ENCODE assay signal across 12 cellular contexts in the genomic region with DNA sequence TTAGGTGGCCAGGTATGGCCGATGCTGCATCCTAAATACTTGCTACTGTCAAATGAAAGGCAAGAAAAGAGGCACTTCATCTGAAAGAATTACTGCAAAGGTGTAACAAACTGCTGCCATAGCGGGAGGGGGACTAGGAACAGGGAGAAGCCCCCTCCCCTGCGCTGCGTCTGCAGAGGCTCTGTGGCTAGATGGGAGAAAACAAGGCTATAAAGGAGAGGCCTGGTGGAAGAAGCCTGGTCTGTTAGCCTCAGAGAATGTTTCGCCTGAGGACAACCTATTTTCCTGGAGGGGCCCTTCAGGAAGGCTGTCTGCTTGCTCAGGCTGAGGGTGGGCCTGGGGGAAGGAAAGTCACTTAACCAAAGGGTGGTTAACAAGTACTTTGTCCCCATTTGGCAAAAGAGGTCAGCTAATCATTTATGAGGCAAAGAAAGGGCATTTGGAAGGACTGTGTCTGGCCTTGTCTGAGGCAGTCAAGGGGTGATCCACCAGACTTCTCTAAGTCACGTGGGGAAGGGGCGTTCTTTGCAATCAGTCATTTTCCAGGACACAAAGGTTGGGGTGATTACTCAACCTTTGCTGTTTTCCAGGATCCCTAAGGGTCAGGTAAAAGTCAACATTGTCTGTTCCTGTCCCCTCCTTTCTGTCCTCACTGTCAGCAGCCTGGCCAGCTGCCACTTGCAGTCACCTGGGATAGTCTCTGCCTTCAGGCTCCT.
DNase-seq lines count a peak whose midpoint lies in the region; ATAC-seq, FAIRE-seq and TF ChIP-seq lines count a peak whose summit lies in the region.
"Had no signal": no experiment of that assay in that cellular context is flagged by ENCODE, and none has a peak within 500 bp of the region (broad histone marks: within the 10 kb centered on the region; RNA-seq: fewer than 3 reads in every experiment).

No MANE protein-coding gene starts in this region.

- no peak for TF ChIP-seq CTCF in HepG2 (CRISPR knock-in tag; IDR thresholded peaks at IDR 0.05)

- peak; percentile 92 for FAIRE-seq in HepG2 (lab: Jason Lieb, UNC)

- DNase-seq in HepG2 (ENCODE audit: low spot score) = peak; percentile 88
- no peak for DNase-seq in NK-92 treated with Interleukin-12 subunit alpha and Interleukin-12 subunit beta, amount 100 ng/mL, for 24 hours (lab: John Stamatoyannopoulos, UW)
- DNase-seq in stimulated activated naive CD4-positive, alpha-beta T cell treated with Interleukin-2 at 50 U/mL for 16 hours (lab: John Stamatoyannopoulos, UW) = no peak
- no peak for DNase-seq in activated gamma-delta T cell (lab: John Stamatoyannopoulos, UW)
- no peak for DNase-seq in activated CD8-positive, alpha-beta memory T cell treated with anti-CD3 and anti-CD28 coated beads, Interleukin-2, amount 50 U/mL, for 4 hours
- DNase-seq: aorta, gastrocnemius medialis, NCI-H510A treated with DMSO at 0.1 percent for 48 hours, SHP77 treated with DMSO at 0.1 percent for 48 hours had no signal

- H3K27ac ChIP-seq in HepG2 (ENCODE audit: extremely low read length, insufficient read depth, low read length) = peak overlapping the region; percentile 67
- H3K27ac ChIP-seq: gastrocnemius medialis had no signal

- intact Hi-C loops in HepG2 (cut with micrococcal nuclease; ENCODE audit: unreplicated experiment) = no loop called here

- H3K4me3 ChIP-seq in HepG2 (replicated peaks in 1 of 3; ENCODE audit: insufficient read depth in 1 of 3, low read depth in 2 of 3, low read length in 3 of 3) = no peak overlapping the region
- H3K4me3 ChIP-seq: gastrocnemius medialis had no signal

- no peaks in the 10 kb centered on the region for H3K27me3 ChIP-seq in HepG2 (ENCODE audit: control insufficient read depth in 1 of 2, insufficient read depth in 2 of 2, low read length in 2 of 2)
- H3K27me3 ChIP-seq: gastrocnemius medialis had no signal

- no peaks in the 10 kb centered on the region for H4K20me1 ChIP-seq in HepG2 (ENCODE audit: insufficient read depth, low read length)

- H3K4me2 ChIP-seq in HepG2 (ENCODE audit: low read depth, low read length) = peak overlapping the region; percentile 34

- H3K4me1 ChIP-seq in HepG2 (ENCODE audit: insufficient read depth, low read length) = peaks cover 29% of the 10 kb centered on the region
- H3K4me1 ChIP-seq: gastrocnemius medialis had no signal

- H3K36me3 ChIP-seq in HepG2 (replicated peaks in 1 of 2; ENCODE audit: control insufficient read depth in 1 of 2, insufficient read depth in 2 of 2, low read length in 2 of 2) = no peaks in the 10 kb centered on the region; a peak in 1 of 5 replicates
- H3K36me3 ChIP-seq: gastrocnemius medialis had no signal

- H3K79me2 ChIP-seq in HepG2 (ENCODE audit: insufficient read depth, low read length) = no peaks in the 10 kb centered on the region

- in situ Hi-C loops in HepG2 (cut with HindIII; ENCODE audit: extremely low pct_ligation_motif_present, low pct_unique_long_range_greater_than_20kb) = no loop called here

- H3K9me3 ChIP-seq in HepG2 (ENCODE audit: low read length) = 0 out of 2 replicates have a peak, but pooled peaks cover 8% of the 10 kb centered on the region
- H3K9me3 ChIP-seq: gastrocnemius medialis had no signal

- peak; percentile 14 for ATAC-seq in GM18873 (IDR thresholded peaks at IDR 0.05; ENCODE audit: low FRiP score, unreplicated experiment)
- ATAC-seq in GM21737 (IDR thresholded peaks at IDR 0.05; ENCODE audit: unreplicated experiment) = peak; percentile 23
- peak; percentile 32 for ATAC-seq in HG03135 (IDR thresholded peaks at IDR 0.05; ENCODE audit: unreplicated experiment)
- ATAC-seq in HepG2 = peak; percentile 95
- ATAC-seq: gastrocnemius medialis had no signal

- no peak for TF ChIP-seq POLR2A in HepG2 (IDR thresholded peaks at IDR 0.05; ENCODE audit: insufficient read depth in 1 of 2, low read depth in 2 of 2, low read length in 2 of 2)

- no TSS peak for BruUV-seq in HepG2 (replicated peaks; lab: Mats Ljungman, UMichigan)

- no peak for TF ChIP-seq RAD21 in HepG2 (CRISPR knock-in tag; IDR thresholded peaks at IDR 0.05)

- CTCF ChIA-PET in HepG2 (lab: Yijun Ruan, JAX; ENCODE audit: low intra/inter-chr PET ratio, low total read pairs) = no interaction called here

- POLR2A ChIA-PET in HepG2 (lab: Yijun Ruan, JAX) = no interaction called here

- H3K9ac ChIP-seq in HepG2 (ENCODE audit: insufficient read depth, low read depth, low read length) = no peak overlapping the region

- peak in 1 of 2 experiments; percentile 75; a peak in 1 of 4 replicates for TF ChIP-seq EP300 in HepG2 (IDR thresholded peaks at IDR 0.05; ENCODE audit: low read depth in 2 of 2, low read length in 2 of 2)
- no peak for TF ChIP-seq EP300 in HepG2 (CRISPR knock-in tag; IDR thresholded peaks at IDR 0.05; ENCODE audit: borderline replicate concordance)

- H2AFZ ChIP-seq in HepG2 (ENCODE audit: low read length) = no peak overlapping the region

- WGBS in HepG2 (ENCODE audit: low lambda C conversion rate) = 68% methylated on average over 6 of the region's 7 CpGs

TF ChIP-seq in HepG2, 621 proteins besides CTCF, POLR2A, EP300 and RAD21 (continues in another document):
- TF ChIP-seq, protein P1, sequence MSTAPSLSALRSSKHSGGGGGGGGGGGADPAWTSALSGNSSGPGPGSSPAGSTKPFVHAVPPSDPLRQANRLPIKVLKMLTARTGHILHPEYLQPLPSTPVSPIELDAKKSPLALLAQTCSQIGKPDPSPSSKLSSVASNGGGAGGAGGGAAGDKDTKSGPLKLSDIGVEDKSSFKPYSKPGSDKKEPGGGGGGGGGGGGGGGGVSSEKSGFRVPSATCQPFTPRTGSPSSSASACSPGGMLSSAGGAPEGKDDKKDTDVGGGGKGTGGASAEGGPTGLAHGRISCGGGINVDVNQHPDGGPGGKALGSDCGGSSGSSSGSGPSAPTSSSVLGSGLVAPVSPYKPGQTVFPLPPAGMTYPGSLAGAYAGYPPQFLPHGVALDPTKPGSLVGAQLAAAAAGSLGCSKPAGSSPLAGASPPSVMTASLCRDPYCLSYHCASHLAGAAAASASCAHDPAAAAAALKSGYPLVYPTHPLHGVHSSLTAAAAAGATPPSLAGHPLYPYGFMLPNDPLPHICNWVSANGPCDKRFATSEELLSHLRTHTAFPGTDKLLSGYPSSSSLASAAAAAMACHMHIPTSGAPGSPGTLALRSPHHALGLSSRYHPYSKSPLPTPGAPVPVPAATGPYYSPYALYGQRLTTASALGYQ (CRISPR knock-in tag; IDR thresholded peaks at IDR 0.05) = no peak
- TF ChIP-seq ZFX (CRISPR knock-in tag; IDR thresholded peaks at IDR 0.05; ENCODE audit: low read depth) (0 out of 2 replicates have a peak, but pooled peaks have one; percentile 31), GTF2F1 (IDR thresholded peaks at IDR 0.05; ENCODE audit: low read length) (no peak), HDAC1 (CRISPR knock-in tag; IDR thresholded peaks at IDR 0.05) (no peak), HIVEP1 (CRISPR knock-in tag; IDR thresholded peaks at IDR 0.05) (no peak)
- TF ChIP-seq, protein P2, sequence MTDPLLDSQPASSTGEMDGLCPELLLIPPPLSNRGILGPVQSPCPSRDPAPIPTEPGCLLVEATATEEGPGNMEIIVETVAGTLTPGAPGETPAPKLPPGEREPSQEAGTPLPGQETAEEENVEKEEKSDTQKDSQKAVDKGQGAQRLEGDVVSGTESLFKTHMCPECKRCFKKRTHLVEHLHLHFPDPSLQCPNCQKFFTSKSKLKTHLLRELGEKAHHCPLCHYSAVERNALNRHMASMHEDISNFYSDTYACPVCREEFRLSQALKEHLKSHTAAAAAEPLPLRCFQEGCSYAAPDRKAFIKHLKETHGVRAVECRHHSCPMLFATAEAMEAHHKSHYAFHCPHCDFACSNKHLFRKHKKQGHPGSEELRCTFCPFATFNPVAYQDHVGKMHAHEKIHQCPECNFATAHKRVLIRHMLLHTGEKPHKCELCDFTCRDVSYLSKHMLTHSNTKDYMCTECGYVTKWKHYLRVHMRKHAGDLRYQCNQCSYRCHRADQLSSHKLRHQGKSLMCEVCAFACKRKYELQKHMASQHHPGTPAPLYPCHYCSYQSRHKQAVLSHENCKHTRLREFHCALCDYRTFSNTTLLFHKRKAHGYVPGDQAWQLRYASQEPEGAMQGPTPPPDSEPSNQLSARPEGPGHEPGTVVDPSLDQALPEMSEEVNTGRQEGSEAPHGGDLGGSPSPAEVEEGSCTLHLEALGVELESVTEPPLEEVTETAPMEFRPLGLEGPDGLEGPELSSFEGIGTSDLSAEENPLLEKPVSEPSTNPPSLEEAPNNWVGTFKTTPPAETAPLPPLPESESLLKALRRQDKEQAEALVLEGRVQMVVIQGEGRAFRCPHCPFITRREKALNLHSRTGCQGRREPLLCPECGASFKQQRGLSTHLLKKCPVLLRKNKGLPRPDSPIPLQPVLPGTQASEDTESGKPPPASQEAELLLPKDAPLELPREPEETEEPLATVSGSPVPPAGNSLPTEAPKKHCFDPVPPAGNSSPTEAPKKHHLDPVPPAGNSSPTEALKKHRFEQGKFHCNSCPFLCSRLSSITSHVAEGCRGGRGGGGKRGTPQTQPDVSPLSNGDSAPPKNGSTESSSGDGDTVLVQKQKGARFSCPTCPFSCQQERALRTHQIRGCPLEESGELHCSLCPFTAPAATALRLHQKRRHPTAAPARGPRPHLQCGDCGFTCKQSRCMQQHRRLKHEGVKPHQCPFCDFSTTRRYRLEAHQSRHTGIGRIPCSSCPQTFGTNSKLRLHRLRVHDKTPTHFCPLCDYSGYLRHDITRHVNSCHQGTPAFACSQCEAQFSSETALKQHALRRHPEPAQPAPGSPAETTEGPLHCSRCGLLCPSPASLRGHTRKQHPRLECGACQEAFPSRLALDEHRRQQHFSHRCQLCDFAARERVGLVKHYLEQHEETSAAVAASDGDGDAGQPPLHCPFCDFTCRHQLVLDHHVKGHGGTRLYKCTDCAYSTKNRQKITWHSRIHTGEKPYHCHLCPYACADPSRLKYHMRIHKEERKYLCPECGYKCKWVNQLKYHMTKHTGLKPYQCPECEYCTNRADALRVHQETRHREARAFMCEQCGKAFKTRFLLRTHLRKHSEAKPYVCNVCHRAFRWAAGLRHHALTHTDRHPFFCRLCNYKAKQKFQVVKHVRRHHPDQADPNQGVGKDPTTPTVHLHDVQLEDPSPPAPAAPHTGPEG (CRISPR knock-in tag; IDR thresholded peaks at IDR 0.05) = no peak
- TF ChIP-seq, protein P3, sequence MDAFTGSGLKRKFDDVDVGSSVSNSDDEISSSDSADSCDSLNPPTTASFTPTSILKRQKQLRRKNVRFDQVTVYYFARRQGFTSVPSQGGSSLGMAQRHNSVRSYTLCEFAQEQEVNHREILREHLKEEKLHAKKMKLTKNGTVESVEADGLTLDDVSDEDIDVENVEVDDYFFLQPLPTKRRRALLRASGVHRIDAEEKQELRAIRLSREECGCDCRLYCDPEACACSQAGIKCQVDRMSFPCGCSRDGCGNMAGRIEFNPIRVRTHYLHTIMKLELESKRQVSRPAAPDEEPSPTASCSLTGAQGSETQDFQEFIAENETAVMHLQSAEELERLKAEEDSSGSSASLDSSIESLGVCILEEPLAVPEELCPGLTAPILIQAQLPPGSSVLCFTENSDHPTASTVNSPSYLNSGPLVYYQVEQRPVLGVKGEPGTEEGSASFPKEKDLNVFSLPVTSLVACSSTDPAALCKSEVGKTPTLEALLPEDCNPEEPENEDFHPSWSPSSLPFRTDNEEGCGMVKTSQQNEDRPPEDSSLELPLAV (CRISPR knock-in tag; conservative IDR thresholded peaks at IDR 0.05; ENCODE audit: low read depth) = no peak

Comparison
In these comparisons a context has a peak if more than half of its experiments do, and no peak if none do; other contexts are left out.
1. ATAC-seq: peak in every context shown above with its lines; median percentile 95 in HepG2; 32 in HG03135; 23 in GM21737; 14 in GM18873.